In the genomic region with DNA sequence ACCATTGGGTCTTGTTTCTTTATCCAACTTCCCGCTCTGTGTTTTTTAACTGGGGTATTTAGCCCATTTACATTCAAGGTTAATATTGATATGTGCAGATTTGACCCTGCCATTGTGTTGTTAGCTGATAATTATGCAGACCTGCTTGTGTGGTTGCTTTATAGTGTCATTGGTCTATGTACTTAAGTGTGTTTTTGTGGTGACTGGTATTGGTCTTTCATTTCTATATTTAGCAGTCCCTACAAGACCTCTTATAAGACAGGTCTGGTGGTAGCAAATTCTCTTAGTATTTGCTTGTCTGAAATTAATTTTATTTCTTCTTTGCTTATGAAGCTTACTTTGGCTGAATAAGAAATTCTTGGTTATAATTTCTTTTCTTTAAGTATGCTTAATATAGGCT, we compare ENCODE assay signal across 3 cellular contexts.
"Had no signal": no experiment of that assay in that cellular context is flagged by ENCODE, and none has a peak within 500 bp of the region (broad histone marks: within the 10 kb centered on the region; RNA-seq: fewer than 3 reads in every experiment).

No MANE protein-coding gene starts in this region.

- DNase-seq: GDM1, GF-D8 had no signal

- ATAC-seq: GM12878 had no signal

- H3K4me3 ChIP-seq: GM12878 had no signal
